In genomic region chr2:46657042-46657504, GRCh38 we compare ENCODE assay signal across 8 cellular contexts. TPM values are rescaled to one million over a fixed set of nuclear protein-coding genes. Genes with fewer than 3 reads are reported as not detected.
DNase-seq lines count a peak whose midpoint lies in the region; ATAC-seq and TF ChIP-seq lines count a peak whose summit lies in the region.

No MANE protein-coding gene starts in this region.

- TF ChIP-seq POLR2A in gastrocnemius medialis (IDR thresholded peaks at IDR 0.05) = no peak

- peak; percentile 56 for ATAC-seq in CD4-positive, alpha-beta T cell (ENCODE audit: poor library complexity)
- peak; percentile 85 to 93 for ATAC-seq in gastrocnemius medialis
- no peak for ATAC-seq in HG02642 (IDR thresholded peaks at IDR 0.05; ENCODE audit: poor library complexity, unreplicated experiment)

- no peak overlapping the region for H3K4me3 Mint-ChIP-seq in CD4-positive, alpha-beta T cell

- H3K9me3 Mint-ChIP-seq in CD4-positive, alpha-beta T cell = no peaks in the 10 kb centered on the region

- no peaks in the 10 kb centered on the region for H3K9me3 ChIP-seq in CD4-positive, alpha-beta T cell (ENCODE audit: control insufficient read depth, low read length)
- H3K9me3 ChIP-seq in gastrocnemius medialis = no peaks in the 10 kb centered on the region

- H3K4me1 ChIP-seq in gastrocnemius medialis = no peaks in the 10 kb centered on the region

- H3K4me1 Mint-ChIP-seq in CD4-positive, alpha-beta T cell (ENCODE audit: low read depth) = no peaks in the 10 kb centered on the region

- peak; percentile 52 for TF ChIP-seq CTCF in CD4-positive, alpha-beta T cell (IDR thresholded peaks at IDR 0.05)
- peak; percentile 6 to 39 (median 22) for TF ChIP-seq CTCF in gastrocnemius medialis (IDR thresholded peaks at IDR 0.05 in 4 of 5, conservative IDR thresholded peaks at IDR 0.05 in 1 of 5)

- no peaks in the 10 kb centered on the region for H3K36me3 ChIP-seq in gastrocnemius medialis

- H3K27ac ChIP-seq in CD4-positive, alpha-beta T cell (ENCODE audit: low read depth, low read length) = no peak overlapping the region
- no peak overlapping the region for H3K27ac ChIP-seq in gastrocnemius medialis

- POLR2A ChIA-PET in CD4-positive, alpha-beta T cell (lab: Charles Lee) = no interaction called here
- POLR2A ChIA-PET in HEK293T (lab: Yijun Ruan, JAX) = no interaction called here

- no peak overlapping the region for H3K4me3 ChIP-seq in gastrocnemius medialis

- in situ Hi-C loops in gastrocnemius medialis (cut with MboI; ENCODE audit: low sequenced_read_pairs in 4 of 4) = no loop called here

- no peaks in the 10 kb centered on the region for H3K27me3 Mint-ChIP-seq in CD4-positive, alpha-beta T cell

- H3K27me3 ChIP-seq in CD4-positive, alpha-beta T cell (ENCODE audit: control insufficient read depth, insufficient read depth, low read length) = no peaks in the 10 kb centered on the region
- no peaks in the 10 kb centered on the region for H3K27me3 ChIP-seq in gastrocnemius medialis

- intact Hi-C loops in CD4-positive, alpha-beta T cell (cut with DNase I, micrococcal nuclease) = loop anchor here (2.0 to 10.0 kb wide), 3 partner anchors 120 to 592 kb away; no protein-coding TSS in a partner anchor
- intact Hi-C loops in gastrocnemius medialis (cut with DNase I; ENCODE audit: low total_unique reads) = no loop called here

- CTCF ChIA-PET in CD4-positive, alpha-beta T cell (lab: Charles Lee) = interaction anchor here (0.9 kb wide), 1 partner anchor 119 kb away, joined by 4 read pairs; no protein-coding TSS in a partner anchor
- CTCF ChIA-PET in HEK293T (lab: Yijun Ruan, JAX) = interaction anchor here (0.6 to 1.1 kb wide), 4 partner anchors 12 to 168 kb away, joined by 3 to 5 read pairs (median 3); no protein-coding TSS in a partner anchor

- no peaks in the 10 kb centered on the region for H3K36me3 Mint-ChIP-seq in CD4-positive, alpha-beta T cell (ENCODE audit: low read depth)

- DNase-seq in CD4-positive, alpha-beta T cell = no peak
- DNase-seq in HEK293T (ENCODE audit: extremely low spot score) (peak; percentile 47), SHP77 (lab: John Stamatoyannopoulos, UW) (peak; percentile 17 to 21), germinal center (ENCODE audit: low spot score) (peak; percentile 34), gastrocnemius medialis (peak; percentile 59 to 69), islet precursor cell (no peak), NCI-H1048 (lab: John Stamatoyannopoulos, UW) (no peak)

- H3K27ac Mint-ChIP-seq in CD4-positive, alpha-beta T cell = no peak overlapping the region

TF ChIP-seq in HEK293T, 16 proteins besides CTCF, POLR2A, EP300 and RAD21:
- no peak for TF ChIP-seq BHLHE40 (IDR thresholded peaks at IDR 0.05; ENCODE audit: borderline replicate concordance)

RNA-seq across cellular contexts. Expression of gene CRIPT, which starts 40.1 kb away (rescaled TPM):
- total RNA-seq in CD4-positive, alpha-beta T cell = 10 to 100 TPM; 15.6 TPM
- total RNA-seq in gastrocnemius medialis = 10 to 100 TPM; 11.9 to 21.4 (median 16.2) TPM

RNA-seq across cellular contexts. Expression of gene PIGF, which starts 40.2 kb away (rescaled TPM):
- 1 to 10 TPM; 5.1 to 7.9 TPM for total RNA-seq in CD4-positive, alpha-beta T cell
- total RNA-seq in gastrocnemius medialis = 10 to 100 TPM in 2 of 4 donors, 1 to 10 TPM in 2; 6.0 to 18.5 (median 10.1) TPM

RNA-seq across cellular contexts. Expression of gene SOCS5, which starts 42.0 kb away (rescaled TPM):
- 1 to 10 TPM; 7.9 to 8.5 TPM for total RNA-seq in CD4-positive, alpha-beta T cell
- 10 to 100 TPM; 10.9 to 27.6 (median 14.5) TPM for total RNA-seq in gastrocnemius medialis

Comparison
In these comparisons a context has a peak if more than half of its experiments do, and no peak if none do; other contexts are left out.
1. DNase-seq: peak in HEK293T (single experiment), SHP77 (2 of 2), germinal center (single experiment) and gastrocnemius medialis (2 of 2); none in CD4-positive, alpha-beta T cell (0 of 10), islet precursor cell (single experiment) and NCI-H1048 (single experiment).